In genomic region chr19:57078802-57079201, GRCh38 we compare ENCODE assay signal across 27 cellular contexts. TPM values are rescaled to one million over a fixed set of nuclear protein-coding genes. Genes with fewer than 3 reads are reported as not detected.
"Had no signal": no experiment of that assay in that cellular context is flagged by ENCODE, and none has a peak within 500 bp of the region (broad histone marks: within the 10 kb centered on the region; RNA-seq: fewer than 3 reads in every experiment).

No MANE protein-coding gene starts in this region.

- H3K36me3 ChIP-seq: heart left ventricle, pancreas, prostate gland, stomach had no signal

- H3K4me1 ChIP-seq: heart left ventricle, pancreas, prostate gland, stomach had no signal

- H3K4me3 ChIP-seq: dorsolateral prefrontal cortex, heart left ventricle, mucosa of descending colon, pancreas, prostate gland, stomach had no signal

- H3K27me3 ChIP-seq: pancreas had no signal

- ATAC-seq: heart left ventricle, left colon, mucosa of descending colon, natural killer cell, pancreas, sciatic nerve had no signal

- H3K9me3 ChIP-seq: pancreas, prostate gland had no signal

- H3K27ac ChIP-seq: heart left ventricle, pancreas, prostate gland, stomach had no signal

- DNase-seq: cortex of kidney; effector CD8-positive, alpha-beta T cell; heart left ventricle; hippocampal formation; left colon; mammary epithelial cell; mucosa of descending colon; natural killer cell; pancreas; stimulated activated CD4-positive, alpha-beta T cell treated with anti-CD3 and anti-CD28 coated beads, Interleukin-2, amount 100 ng/mL, for 24 hours; stimulated activated naive CD4-positive, alpha-beta T cell; stomach; trophoblast cell had no signal

RNA-seq across cellular contexts. Expression of gene USP29, which starts 41.0 kb away (rescaled TPM):
- total RNA-seq: dorsolateral prefrontal cortex, fibroblast of lung, frontal cortex, glomerular endothelial cell, heart left ventricle, kidney epithelial cell, left colon, lower leg skin, mammary epithelial cell, mucosa of descending colon, natural killer cell, neural crest cell, pancreas, renal cortical epithelial cell, sciatic nerve, skeletal muscle tissue, stomach, urinary bladder had no signal
- polyA plus RNA-seq: esophagus, fibroblast of lung, heart left ventricle, mammary epithelial cell, pancreas, stomach, thymus, urinary bladder had no signal
